Comparison of ENCODE assay signal across 22 cellular contexts in the genomic region with DNA sequence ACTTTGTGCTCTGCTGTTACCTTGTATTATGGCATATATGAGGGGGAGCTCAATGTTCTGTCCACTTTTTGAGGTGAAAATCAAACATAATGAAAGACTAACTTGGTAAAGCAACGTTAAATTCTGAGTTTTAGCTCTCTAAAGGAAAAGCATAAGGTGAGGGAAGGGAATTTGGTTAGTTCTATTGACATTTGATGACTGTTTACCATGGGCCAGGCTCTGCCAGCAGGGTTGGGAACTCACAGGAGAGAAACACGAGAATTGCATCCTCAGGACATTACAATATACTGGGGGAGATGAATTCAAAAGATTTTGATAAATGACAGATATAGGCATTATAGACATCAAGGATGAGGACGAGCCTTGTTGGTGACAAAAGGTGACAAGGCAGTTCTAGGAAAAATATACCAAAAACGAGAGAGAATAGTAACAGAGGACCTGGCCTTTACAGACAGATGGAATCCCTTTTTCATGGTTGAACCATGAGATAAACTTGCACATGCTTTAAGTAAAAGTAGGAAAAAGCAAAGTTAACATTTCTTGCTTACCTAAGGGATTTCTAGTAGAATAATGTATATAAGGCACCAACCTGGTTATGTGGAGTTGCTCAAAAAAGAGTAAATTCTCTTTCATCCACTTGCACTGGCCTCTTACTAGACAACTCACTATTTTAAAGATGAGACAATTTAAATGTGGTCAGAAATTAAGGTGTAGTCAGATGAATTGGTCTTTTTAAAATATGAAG.
"Had no signal": no experiment of that assay in that cellular context is flagged by ENCODE, and none has a peak within 500 bp of the region (broad histone marks: within the 10 kb centered on the region; RNA-seq: fewer than 3 reads in every experiment).

No MANE protein-coding gene starts in this region.

- H3K4me1 Mint-ChIP-seq: activated CD4-positive, alpha-beta T cell treated with anti-CD3 and anti-CD28 coated beads, Interleukin-2, amount 10 ng/mL, durations not matched to agents 7 days and 5 days; activated naive CD4-positive, alpha-beta T cell treated with anti-CD3 and anti-CD28 coated beads, Interleukin-2, amount 10 ng/mL, durations not matched to agents 7 days and 5 days; activated naive CD8-positive, alpha-beta T cell treated with anti-CD3 and anti-CD28 coated beads, Interleukin-2, amount 50 U/mL, for 24 hours; brain; mesothelial cell of epicardium; stimulated activated memory B cell treated with anti-CD40 and anti-IgM and Interleukin-4, amounts not matched to agents 10 μg/mL and 1 μg/mL and 100 μg/mL, for 72 hours had no signal

- H3K27ac Mint-ChIP-seq: activated CD4-positive, alpha-beta T cell treated with anti-CD3 and anti-CD28 coated beads, Interleukin-2, amount 10 ng/mL, durations not matched to agents 7 days and 5 days; activated CD8-positive, alpha-beta T cell treated with anti-CD3 and anti-CD28 coated beads, Interleukin-2, amount 10 ng/mL, durations not matched to agents 7 days and 5 days; activated naive CD4-positive, alpha-beta T cell treated with anti-CD3 and anti-CD28 coated beads, Interleukin-2, amount 10 ng/mL, durations not matched to agents 7 days and 5 days; activated naive CD8-positive, alpha-beta T cell treated with anti-CD3 and anti-CD28 coated beads, Interleukin-2, amount 50 U/mL, for 24 hours; activated T-cell treated with anti-CD3 and anti-CD28 coated beads, Interleukin-2, amount 50 U/mL, for 24 hours; brain; mesothelial cell of epicardium; natural killer cell treated with Interleukin-12 subunit alpha and Interleukin-12 subunit beta and Interleukin-15 and Interleukin-18, amount 100 ng/mL, for 72 hours; stimulated activated memory B cell treated with anti-CD40 and anti-IgM and Interleukin-4, amounts not matched to agents 10 μg/mL and 1 μg/mL and 100 μg/mL, for 72 hours had no signal

- H3K9me3 Mint-ChIP-seq: activated CD4-positive, alpha-beta T cell treated with anti-CD3 and anti-CD28 coated beads, Interleukin-2, amount 10 ng/mL, durations not matched to agents 7 days and 5 days; activated naive CD8-positive, alpha-beta T cell treated with anti-CD3 and anti-CD28 coated beads, Interleukin-2, amount 50 U/mL, for 24 hours; activated T-cell treated with anti-CD3 and anti-CD28 coated beads, Interleukin-2, amount 50 U/mL, for 24 hours; brain; mesothelial cell of epicardium had no signal

- H3K27me3 ChIP-seq: foreskin keratinocyte, hepatocyte, upper lobe of left lung had no signal

- H3K4me3 Mint-ChIP-seq: activated CD4-positive, alpha-beta T cell treated with anti-CD3 and anti-CD28 coated beads, Interleukin-2, amount 10 ng/mL, durations not matched to agents 7 days and 5 days; activated CD8-positive, alpha-beta T cell treated with anti-CD3 and anti-CD28 coated beads, Interleukin-2, amount 10 ng/mL, durations not matched to agents 7 days and 5 days; activated naive CD4-positive, alpha-beta T cell treated with anti-CD3 and anti-CD28 coated beads, Interleukin-2, amount 10 ng/mL, durations not matched to agents 7 days and 5 days; activated naive CD8-positive, alpha-beta T cell treated with anti-CD3 and anti-CD28 coated beads, Interleukin-2, amount 50 U/mL, for 24 hours; activated T-cell treated with anti-CD3 and anti-CD28 coated beads, Interleukin-2, amount 50 U/mL, for 24 hours; brain; mesothelial cell of epicardium; natural killer cell treated with Interleukin-12 subunit alpha and Interleukin-12 subunit beta and Interleukin-15 and Interleukin-18, amount 100 ng/mL, for 72 hours; stimulated activated memory B cell treated with anti-CD40 and anti-IgM and Interleukin-4, amounts not matched to agents 10 μg/mL and 1 μg/mL and 100 μg/mL, for 72 hours had no signal

- H3K4me2 ChIP-seq: hepatocyte had no signal

- H3K36me3 ChIP-seq: thoracic aorta, upper lobe of left lung had no signal

- H3K9me3 ChIP-seq: thoracic aorta, upper lobe of left lung had no signal

- H3K27ac ChIP-seq: foreskin keratinocyte, hepatocyte, parathyroid adenoma, thoracic aorta, upper lobe of left lung had no signal

- H3K9ac ChIP-seq: parathyroid adenoma had no signal

- DNase-seq: activated CD4-positive, alpha-beta T cell treated with anti-CD3 and anti-CD28 coated beads, Interleukin-2, amount 10 ng/mL, durations not matched to agents 7 days and 5 days; activated CD8-positive, alpha-beta T cell treated with anti-CD3 and anti-CD28 coated beads, Interleukin-2, amount 10 ng/mL, durations not matched to agents 7 days and 5 days; activated naive CD4-positive, alpha-beta T cell treated with anti-CD3 and anti-CD28 coated beads, Interleukin-2, amount 10 ng/mL, durations not matched to agents 7 days and 5 days; activated naive CD8-positive, alpha-beta T cell treated with anti-CD3 and anti-CD28 coated beads, Interleukin-2, amount 50 U/mL, for 24 hours; activated T-cell treated with anti-CD3 and anti-CD28 coated beads, Interleukin-2, amount 50 U/mL, for 24 hours; anterior cingulate cortex; central memory CD4-positive, alpha-beta T cell; foreskin keratinocyte; left cardiac atrium; stimulated activated CD4-positive, alpha-beta T cell treated with anti-CD3 and anti-CD28 coated beads, Interleukin-4, amount 100 ng/mL, for 4 hours; upper lobe of left lung had no signal

- H3K36me3 Mint-ChIP-seq: activated naive CD4-positive, alpha-beta T cell treated with anti-CD3 and anti-CD28 coated beads, Interleukin-2, amount 10 ng/mL, durations not matched to agents 7 days and 5 days; brain; mesothelial cell of epicardium; natural killer cell treated with Interleukin-12 subunit alpha and Interleukin-12 subunit beta and Interleukin-15 and Interleukin-18, amount 100 ng/mL, for 72 hours; stimulated activated memory B cell treated with anti-CD40 and anti-IgM and Interleukin-4, amounts not matched to agents 10 μg/mL and 1 μg/mL and 100 μg/mL, for 72 hours had no signal

- H3K4me3 ChIP-seq: hepatocyte, lung, thoracic aorta, upper lobe of left lung had no signal

- ATAC-seq: activated CD4-positive, CD25-positive, alpha-beta regulatory T cell treated with anti-CD3 and anti-CD28 coated beads, Interleukin-2, amount 50 U/mL, for 24 hours; activated CD8-positive, alpha-beta T cell treated with anti-CD3 and anti-CD28 coated beads, Interleukin-2, amount 10 ng/mL, durations not matched to agents 7 days and 5 days; activated naive CD8-positive, alpha-beta T cell treated with anti-CD3 and anti-CD28 coated beads, Interleukin-2, amount 50 U/mL, for 24 hours; foreskin keratinocyte; left cardiac atrium; natural killer cell treated with Interleukin-12 subunit alpha and Interleukin-12 subunit beta and Interleukin-15 and Interleukin-18, amount 100 ng/mL, for 72 hours; sciatic nerve; stimulated activated memory B cell treated with anti-CD40 and anti-IgM and Interleukin-4, amounts not matched to agents 10 μg/mL and 1 μg/mL and 100 μg/mL, for 72 hours had no signal

- H2AFZ ChIP-seq: hepatocyte, parathyroid adenoma had no signal

- H3K27me3 Mint-ChIP-seq: activated CD4-positive, alpha-beta T cell treated with anti-CD3 and anti-CD28 coated beads, Interleukin-2, amount 10 ng/mL, durations not matched to agents 7 days and 5 days; activated naive CD4-positive, alpha-beta T cell treated with anti-CD3 and anti-CD28 coated beads, Interleukin-2, amount 10 ng/mL, durations not matched to agents 7 days and 5 days; activated naive CD8-positive, alpha-beta T cell treated with anti-CD3 and anti-CD28 coated beads, Interleukin-2, amount 50 U/mL, for 24 hours; activated T-cell treated with anti-CD3 and anti-CD28 coated beads, Interleukin-2, amount 50 U/mL, for 24 hours; brain; natural killer cell treated with Interleukin-12 subunit alpha and Interleukin-12 subunit beta and Interleukin-15 and Interleukin-18, amount 100 ng/mL, for 72 hours; stimulated activated memory B cell treated with anti-CD40 and anti-IgM and Interleukin-4, amounts not matched to agents 10 μg/mL and 1 μg/mL and 100 μg/mL, for 72 hours had no signal

- FAIRE-seq: colon had no signal

- H3K4me1 ChIP-seq: foreskin keratinocyte, parathyroid adenoma, upper lobe of left lung had no signal
